1 cellular context compared by ENCODE assay signal in the genomic region with DNA sequence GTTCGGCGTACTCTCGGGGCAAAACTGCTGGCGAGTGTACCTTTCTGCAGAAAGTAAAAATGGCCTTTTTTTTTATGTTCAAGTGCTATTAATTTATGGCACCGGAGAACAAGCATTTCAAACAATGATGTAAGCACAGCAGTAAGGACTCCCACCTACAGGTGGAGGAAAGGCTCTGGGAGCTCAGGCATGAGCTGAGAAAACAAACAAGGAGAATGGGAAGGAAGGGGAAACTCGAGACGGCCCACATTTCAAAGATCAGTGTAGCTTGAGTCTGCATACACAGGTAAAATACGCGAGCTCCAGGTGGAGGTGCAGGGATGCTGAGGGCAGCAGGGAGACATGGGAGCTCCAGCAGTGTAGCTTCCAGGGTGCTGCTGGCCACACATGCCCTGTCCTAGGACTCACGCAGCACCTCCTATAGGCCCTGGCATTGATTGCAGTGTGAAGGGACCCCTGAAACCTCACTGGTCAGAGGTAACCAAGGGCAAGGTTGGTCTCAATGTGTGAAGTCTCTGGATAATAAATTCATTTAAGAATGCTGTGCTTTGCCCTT.
TF ChIP-seq lines count a peak whose summit lies in the region.

No MANE protein-coding gene starts in this region.

TF ChIP-seq in H1, 55 proteins besides CTCF, POLR2A, EP300 and RAD21:
- no peak for TF ChIP-seq CEBPB (IDR thresholded peaks at IDR 0.05; ENCODE audit: low read depth, low read length)
- no peak for TF ChIP-seq JUN (IDR thresholded peaks at IDR 0.05; ENCODE audit: low read depth, low read length)
- TF ChIP-seq, protein P1, sequence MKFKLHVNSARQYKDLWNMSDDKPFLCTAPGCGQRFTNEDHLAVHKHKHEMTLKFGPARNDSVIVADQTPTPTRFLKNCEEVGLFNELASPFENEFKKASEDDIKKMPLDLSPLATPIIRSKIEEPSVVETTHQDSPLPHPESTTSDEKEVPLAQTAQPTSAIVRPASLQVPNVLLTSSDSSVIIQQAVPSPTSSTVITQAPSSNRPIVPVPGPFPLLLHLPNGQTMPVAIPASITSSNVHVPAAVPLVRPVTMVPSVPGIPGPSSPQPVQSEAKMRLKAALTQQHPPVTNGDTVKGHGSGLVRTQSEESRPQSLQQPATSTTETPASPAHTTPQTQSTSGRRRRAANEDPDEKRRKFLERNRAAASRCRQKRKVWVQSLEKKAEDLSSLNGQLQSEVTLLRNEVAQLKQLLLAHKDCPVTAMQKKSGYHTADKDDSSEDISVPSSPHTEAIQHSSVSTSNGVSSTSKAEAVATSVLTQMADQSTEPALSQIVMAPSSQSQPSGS (IDR thresholded peaks at IDR 0.05; ENCODE audit: low read length): no peak
- no peak for TF ChIP-seq EGR1 (IDR thresholded peaks at IDR 0.05; ENCODE audit: borderline replicate concordance, low read depth, low read length)
- TF ChIP-seq KDM4A (IDR thresholded peaks at IDR 0.05; ENCODE audit: low read depth, low read length, severe bottlenecking): no peak
- TF ChIP-seq, protein P2, sequence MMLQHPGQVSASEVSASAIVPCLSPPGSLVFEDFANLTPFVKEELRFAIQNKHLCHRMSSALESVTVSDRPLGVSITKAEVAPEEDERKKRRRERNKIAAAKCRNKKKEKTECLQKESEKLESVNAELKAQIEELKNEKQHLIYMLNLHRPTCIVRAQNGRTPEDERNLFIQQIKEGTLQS (IDR thresholded peaks at IDR 0.05; ENCODE audit: insufficient read depth, low read depth, low read length): no peak
- no peak for TF ChIP-seq RXRA (IDR thresholded peaks at IDR 0.05; ENCODE audit: insufficient read depth, low read depth, low read length)
- no peak for TF ChIP-seq GTF2F1 (IDR thresholded peaks at IDR 0.05; ENCODE audit: borderline replicate concordance, low read depth, low read length)
- no peak for TF ChIP-seq POLR2AphosphoS5 (IDR thresholded peaks at IDR 0.05; ENCODE audit: low read depth, low read length)
- TF ChIP-seq HDAC6 (IDR thresholded peaks at IDR 0.05; ENCODE audit: low read depth, low read length): no peak
- no peak for TF ChIP-seq FOSL1 (IDR thresholded peaks at IDR 0.05; ENCODE audit: insufficient read depth, low read depth, low read length)
- no peak for TF ChIP-seq BCL11A (IDR thresholded peaks at IDR 0.05; ENCODE audit: low read depth in 2 of 2, low read length in 2 of 2)
- TF ChIP-seq BRCA1 (IDR thresholded peaks at IDR 0.05; ENCODE audit: low read depth, low read length): no peak
